Comparison of ENCODE assay signal across 10 cellular contexts in the genomic region with DNA sequence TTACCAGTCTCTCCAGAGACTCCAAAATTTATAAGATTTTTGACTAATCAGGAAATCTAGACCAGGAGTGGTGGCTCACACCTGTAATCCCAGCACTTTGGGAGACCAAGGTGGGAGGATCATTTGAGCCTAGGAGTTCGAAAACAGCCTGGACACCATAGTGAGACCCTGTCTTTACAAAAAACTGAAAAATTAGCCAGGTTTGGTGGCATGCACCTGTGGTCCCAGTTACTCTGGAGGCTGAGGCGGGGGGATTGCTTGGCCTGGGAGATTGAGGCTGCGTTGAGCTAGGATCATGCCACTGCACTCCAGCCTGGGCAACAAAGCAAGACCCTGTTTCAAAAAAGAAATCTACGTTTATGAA. TPM values are rescaled to one million over a fixed set of nuclear protein-coding genes. Genes with fewer than 3 reads are reported as not detected.
A peak's percentile ranks its signal among the peaks of the same experiment; 100 is the strongest.
DNase-seq lines count a peak whose midpoint lies in the region; ATAC-seq and TF ChIP-seq lines count a peak whose summit lies in the region.
"Had no signal": no experiment of that assay in that cellular context is flagged by ENCODE, and none has a peak within 500 bp of the region (broad histone marks: within the 10 kb centered on the region; RNA-seq: fewer than 3 reads in every experiment).

No MANE protein-coding gene starts in this region.

- ATAC-seq in DND-41 (ENCODE audit: insufficient read depth, low read depth) (0 out of 3 replicates have a peak, but pooled peaks have one; percentile 12), HG03565 (IDR thresholded peaks at IDR 0.05; ENCODE audit: unreplicated experiment) (no peak), HG03469 (IDR thresholded peaks at IDR 0.05; ENCODE audit: unreplicated experiment) (no peak)

- intact Hi-C loops in dendritic cell treated with granulocyte-macrophage colony-stimulating factor and Interleukin-4, amounts not matched to agents 40 ng/mL and 50 ng/mL, for 4 days (cut with micrococcal nuclease), result loop anchor here (5.0 kb wide), 2 partner anchors 63 to 142 kb away; partner anchors contain the start of gene HAX1
- intact Hi-C loops in sigmoid colon (cut with DNase I), result loop anchor here (5.0 kb wide), 1 partner anchor 63 kb away; the partner anchor contains the start of gene HAX1

- H3K9me3 ChIP-seq in DND-41 (ENCODE audit: insufficient read depth, low read length, severe bottlenecking) (no peaks in the 10 kb centered on the region), sigmoid colon (no peaks in the 10 kb centered on the region)
- H3K9me3 ChIP-seq: HAP-1 had no signal

- H3K4me3 ChIP-seq in DND-41 (ENCODE audit: low read depth in 1 of 2, low read length in 2 of 2) (no peak overlapping the region), sigmoid colon (no peak overlapping the region)
- H3K4me3 ChIP-seq: HAP-1 had no signal

- DNase-seq in DND-41 (no peak), sigmoid colon (no peak), HPDE6-E6E7 (ENCODE audit: extremely low spot score) (no peak)
- DNase-seq: NCI-H524 treated with DMSO at 0.1 percent for 48 hours had no signal

- H3K4me3 Mint-ChIP-seq in dendritic cell treated with granulocyte-macrophage colony-stimulating factor and Interleukin-4, amounts not matched to agents 40 ng/mL and 50 ng/mL, for 4 days, result no peak overlapping the region

- peaks cover 1% of the 10 kb centered on the region for H3K27me3 Mint-ChIP-seq in dendritic cell treated with granulocyte-macrophage colony-stimulating factor and Interleukin-4, amounts not matched to agents 40 ng/mL and 50 ng/mL, for 4 days

- H3K9me3 Mint-ChIP-seq in dendritic cell treated with granulocyte-macrophage colony-stimulating factor and Interleukin-4, amounts not matched to agents 40 ng/mL and 50 ng/mL, for 4 days, result no peaks in the 10 kb centered on the region

- no peaks in the 10 kb centered on the region; the same call in 1 of the 2 replicates for H3K79me2 ChIP-seq in DND-41 (ENCODE audit: insufficient read depth, low read length)

- no peak overlapping the region for H2AFZ ChIP-seq in DND-41 (ENCODE audit: low read depth, low read length)

- H3K36me3 ChIP-seq in DND-41 (ENCODE audit: insufficient read depth, low read length) (peaks cover 76% of the 10 kb centered on the region), sigmoid colon (peaks cover 10 to 77% (median 59%) of the 10 kb centered on the region in 4 donors)

- no peaks in the 10 kb centered on the region for H3K36me3 Mint-ChIP-seq in dendritic cell treated with granulocyte-macrophage colony-stimulating factor and Interleukin-4, amounts not matched to agents 40 ng/mL and 50 ng/mL, for 4 days (ENCODE audit: low read depth)

- no peak for TF ChIP-seq EP300 in sigmoid colon (IDR thresholded peaks at IDR 0.05)

- 82 to 93% methylated on average over 4 of the region's 4 CpGs for WGBS in sigmoid colon, 2 donors

- H3K4me2 ChIP-seq in DND-41 (ENCODE audit: insufficient read depth, low read length), result no peak overlapping the region

- no peak overlapping the region for H3K9ac ChIP-seq in DND-41 (ENCODE audit: low read depth, low read length)

- H3K27ac Mint-ChIP-seq in dendritic cell treated with granulocyte-macrophage colony-stimulating factor and Interleukin-4, amounts not matched to agents 40 ng/mL and 50 ng/mL, for 4 days, result peak overlapping the region; percentile 23

- H3K27me3 ChIP-seq in DND-41 (ENCODE audit: insufficient read depth, low read length, poor library complexity) (no peaks in the 10 kb centered on the region), sigmoid colon (no peaks in the 10 kb centered on the region)

- H3K4me1 ChIP-seq in DND-41 (ENCODE audit: insufficient read depth, low read length), result no peaks in the 10 kb centered on the region
- peaks cover 0 to 19% (median 15%) of the 10 kb centered on the region in 4 donors for H3K4me1 ChIP-seq in sigmoid colon
- H3K4me1 ChIP-seq: HAP-1 had no signal

- H3K27ac ChIP-seq in DND-41 (ENCODE audit: low read length) (no peak overlapping the region), sigmoid colon (peak overlapping the region in 3 of 4 donors; percentile 72 to 85 (median 77))

- peaks cover 1% of the 10 kb centered on the region; the same call in 1 of the 2 replicates for H4K20me1 ChIP-seq in DND-41 (ENCODE audit: insufficient read depth, low read length)

- peaks cover 30% of the 10 kb centered on the region for H3K4me1 Mint-ChIP-seq in dendritic cell treated with granulocyte-macrophage colony-stimulating factor and Interleukin-4, amounts not matched to agents 40 ng/mL and 50 ng/mL, for 4 days (ENCODE audit: low read depth)

- TF ChIP-seq CTCF in DND-41 (IDR thresholded peaks at IDR 0.05; ENCODE audit: borderline replicate concordance, extremely low read depth, low read length, poor library complexity, severe bottlenecking), result no peak
- TF ChIP-seq CTCF in LNCAP (IDR thresholded peaks at IDR 0.05), result peak; percentile 23
- TF ChIP-seq CTCF in sigmoid colon (IDR thresholded peaks at IDR 0.05), result peak in 2 of 4 experiments; percentile 6

- no peak for TF ChIP-seq POLR2A in sigmoid colon (IDR thresholded peaks at IDR 0.05)

RNA-seq across cellular contexts. Expression of gene ATP8B2, which starts 10.0 kb away (rescaled TPM):
- total RNA-seq in sigmoid colon, result 10 to 100 TPM; 53.1 to 64.3 (median 56.6) TPM
- 10 to 100 TPM in 1 of 3 donors, 1 to 10 TPM in 1, under 1 TPM in 1; 0.92 to 17.7 (median 7.2) TPM for polyA plus RNA-seq in sigmoid colon

RNA-seq across cellular contexts. Expression of gene AQP10, which starts 14.4 kb away (rescaled TPM):
- total RNA-seq in sigmoid colon, result not detected
- not detected for polyA plus RNA-seq in sigmoid colon
- total RNA-seq: bronchial epithelial cell had no signal
